In the genomic region with DNA sequence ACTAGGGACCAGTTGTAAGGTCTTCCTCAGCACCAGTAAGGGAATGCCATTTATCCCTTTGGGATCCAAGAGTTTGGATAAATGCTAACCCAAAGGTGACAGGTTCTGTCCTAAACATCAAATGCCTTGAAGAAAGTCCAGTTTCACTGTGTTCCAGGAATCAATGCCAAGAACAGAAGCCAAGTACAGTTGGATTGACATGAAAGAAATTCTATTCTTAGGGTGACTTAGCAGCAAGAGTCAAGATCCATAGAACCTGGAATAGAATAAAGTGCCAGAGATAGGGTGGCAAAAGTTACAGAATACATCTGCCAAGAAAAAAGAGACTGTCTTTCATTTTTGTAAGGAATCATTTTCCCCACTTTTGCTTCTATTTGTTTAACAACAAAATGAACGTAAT, we compare ENCODE assay signal across 21 cellular contexts.
DNase-seq lines count a peak whose midpoint lies in the region; ATAC-seq and TF ChIP-seq lines count a peak whose summit lies in the region.
"Had no signal": no experiment of that assay in that cellular context is flagged by ENCODE, and none has a peak within 500 bp of the region (broad histone marks: within the 10 kb centered on the region; RNA-seq: fewer than 3 reads in every experiment).

No MANE protein-coding gene starts in this region.

- DNase-seq in left ventricle myocardium superior (no peak), right atrium auricular region (ENCODE audit: low spot score) (no peak), cerebellar cortex (ENCODE audit: low spot score) (peak; percentile 38), fibroblast of the aortic adventitia (ENCODE audit: low read depth) (peak; percentile 36), retina (no peak), NAMALWA (ENCODE audit: low spot score) (no peak)
- DNase-seq: 8988T; ACHN; BE2C; CD4-positive, alpha-beta memory T cell; CD4-positive, CD25-positive, alpha-beta regulatory T cell; CD8-positive, alpha-beta memory T cell; COR-L47; DMS 273 treated with DMSO at 0.1 percent for 48 hours; DMS153; DMS53; DMS79; DND-41; EL; GF-D8 had no signal

- no peak for TF ChIP-seq CTCF in right atrium auricular region (IDR thresholded peaks at IDR 0.05)
- no peak for TF ChIP-seq CTCF in fibroblast of the aortic adventitia (IDR thresholded peaks at IDR 0.05; ENCODE audit: insufficient read depth, low read length)

- H3K4me3 ChIP-seq in right atrium auricular region (no peak overlapping the region), fibroblast of the aortic adventitia (ENCODE audit: low read depth, low read length) (no peak overlapping the region)
- H3K4me3 ChIP-seq: BLaER1 had no signal

- peak; percentile 85 for ATAC-seq in left ventricle myocardium superior

- H3K27me3 ChIP-seq in right atrium auricular region = no peaks in the 10 kb centered on the region
- H3K27me3 ChIP-seq: BE2C, BLaER1 had no signal

- H3K9me3 ChIP-seq in right atrium auricular region = peaks cover 0 to 10% of the 10 kb centered on the region in 2 donors

- intact Hi-C loops in left ventricle myocardium superior (cut with micrococcal nuclease) = no loop called here

- H3K4me1 ChIP-seq in right atrium auricular region = no peaks in the 10 kb centered on the region
- H3K4me1 ChIP-seq: BE2C, BLaER1 had no signal

- no peaks in the 10 kb centered on the region for H3K36me3 ChIP-seq in right atrium auricular region
- H3K36me3 ChIP-seq: BE2C, BLaER1 had no signal

- H3K27ac ChIP-seq in right atrium auricular region = no peak overlapping the region
- H3K27ac ChIP-seq: BLaER1 had no signal

Comparison
In these comparisons a context has a peak if more than half of its experiments do, and no peak if none do; other contexts are left out.
1. DNase-seq: peak in cerebellar cortex (single experiment) and fibroblast of the aortic adventitia (single experiment); none in left ventricle myocardium superior (single experiment), right atrium auricular region (single experiment), retina (single experiment) and NAMALWA (single experiment).